ENCODE assay signal across 34 cellular contexts in the genomic region with DNA sequence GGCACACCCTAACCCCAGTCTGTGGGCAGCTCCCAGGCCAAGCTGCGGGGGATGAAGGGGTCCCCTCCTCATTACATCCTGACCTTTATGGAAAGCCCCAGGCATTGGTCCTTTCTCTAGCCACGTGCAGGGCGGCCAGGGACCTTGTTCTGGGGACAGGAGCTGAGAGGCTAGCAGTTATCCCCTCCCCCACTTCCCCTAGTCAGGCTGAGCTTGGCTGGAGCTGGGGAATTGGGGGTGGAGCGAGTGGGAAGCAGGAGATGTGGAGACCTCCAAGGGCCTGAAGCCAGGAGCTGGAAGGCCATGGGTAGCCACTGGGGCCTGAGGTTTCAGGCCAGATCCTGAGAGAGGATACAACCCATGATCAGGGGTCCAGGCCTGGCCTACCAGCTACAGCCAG.
"Had no signal": no experiment of that assay in that cellular context is flagged by ENCODE, and none has a peak within 500 bp of the region (broad histone marks: within the 10 kb centered on the region; RNA-seq: fewer than 3 reads in every experiment).

No MANE protein-coding gene starts in this region.

- H3K27me3 ChIP-seq: brain microvascular endothelial cell, MG63, Peyer's patch had no signal

- H3K4me1 Mint-ChIP-seq: activated CD4-positive, alpha-beta memory T cell treated with anti-CD3 and anti-CD28 coated beads, Interleukin-2, amount 10 ng/mL, durations not matched to agents 7 days and 5 days; activated CD8-positive, alpha-beta memory T cell treated with anti-CD3 and anti-CD28 coated beads, Interleukin-2, amount 10 ng/mL, durations not matched to agents 7 days and 5 days had no signal

- H3K9me3 ChIP-seq: MG63, Peyer's patch had no signal

- H3K9me3 Mint-ChIP-seq: activated CD4-positive, alpha-beta memory T cell treated with anti-CD3 and anti-CD28 coated beads, Interleukin-2, amount 10 ng/mL, durations not matched to agents 7 days and 5 days; activated naive CD8-positive, alpha-beta T cell treated with anti-CD3 and anti-CD28 coated beads for 36 hours had no signal

- H3K36me3 ChIP-seq: brain microvascular endothelial cell, MG63, WERI-Rb-1 had no signal

- DNase-seq: activated CD4-positive, alpha-beta memory T cell treated with anti-CD3 and anti-CD28 coated beads, Interleukin-2, amount 10 ng/mL, durations not matched to agents 7 days and 5 days; activated CD4-positive, alpha-beta T cell treated with anti-CD3 and anti-CD28 coated beads for 1 hour; activated CD4-positive, alpha-beta T cell treated with anti-CD3 and anti-CD28 coated beads for 48 hours; activated CD4-positive, CD25-positive, alpha-beta regulatory T cell; activated CD8-positive, alpha-beta memory T cell treated with anti-CD3 and anti-CD28 coated beads for 24 hours; activated CD8-positive, alpha-beta memory T cell treated with anti-CD3 and anti-CD28 coated beads, Interleukin-2, amount 10 ng/mL, durations not matched to agents 7 days and 5 days; activated CD8-positive, alpha-beta memory T cell treated with anti-CD3 and anti-CD28 coated beads, Interleukin-2, amount 50 U/mL, for 48 hours; activated effector memory CD4-positive, alpha-beta T cell treated with Interleukin-2 at 50 U/mL for 16 hours; activated naive CD4-positive, alpha-beta T cell treated with anti-CD3 and anti-CD28 coated beads, Interleukin-2, amount 50 U/mL, for 16 hours; activated naive CD8-positive, alpha-beta T cell treated with anti-CD3 and anti-CD28 coated beads for 36 hours; activated T-cell treated with anti-CD3 and anti-CD28 coated beads, Interleukin-2, amount 50 U/mL, for 48 hours; amniotic stem cell; aorta; brain microvascular endothelial cell; Kasumi-1; KG1; MG63; MV-4-11; NCI-H1092; NCI-H1436 treated with DMSO at 0.1 percent for 48 hours; NCI-H1694 treated with DMSO at 0.1 percent for 48 hours; NCI-H2029 treated with DMSO at 0.1 percent for 48 hours; NCI-H2107; NCI-H2171; NCI-H510A; NCI-H526; NCI-H748 treated with DMSO at 0.1 percent for 48 hours; NK-92 treated with Interleukin-12 subunit alpha and Interleukin-12 subunit beta, amount 100 ng/mL, for 24 hours; PC-3; Peyer's patch; RPMI8226; T1000; WERI-Rb-1 had no signal

- H3K27ac Mint-ChIP-seq: activated CD4-positive, alpha-beta memory T cell treated with anti-CD3 and anti-CD28 coated beads, Interleukin-2, amount 10 ng/mL, durations not matched to agents 7 days and 5 days; activated CD8-positive, alpha-beta memory T cell treated with anti-CD3 and anti-CD28 coated beads, Interleukin-2, amount 10 ng/mL, durations not matched to agents 7 days and 5 days; activated naive CD8-positive, alpha-beta T cell treated with anti-CD3 and anti-CD28 coated beads for 36 hours had no signal

- H3K27me3 Mint-ChIP-seq: activated CD4-positive, alpha-beta memory T cell treated with anti-CD3 and anti-CD28 coated beads, Interleukin-2, amount 10 ng/mL, durations not matched to agents 7 days and 5 days; activated CD8-positive, alpha-beta memory T cell treated with anti-CD3 and anti-CD28 coated beads, Interleukin-2, amount 10 ng/mL, durations not matched to agents 7 days and 5 days; activated naive CD8-positive, alpha-beta T cell treated with anti-CD3 and anti-CD28 coated beads for 36 hours had no signal

- H3K4me3 ChIP-seq: MG63, Peyer's patch, SK-N-MC had no signal

- H3K4me3 Mint-ChIP-seq: activated CD4-positive, alpha-beta memory T cell treated with anti-CD3 and anti-CD28 coated beads, Interleukin-2, amount 10 ng/mL, durations not matched to agents 7 days and 5 days; activated CD8-positive, alpha-beta memory T cell treated with anti-CD3 and anti-CD28 coated beads, Interleukin-2, amount 10 ng/mL, durations not matched to agents 7 days and 5 days; activated naive CD8-positive, alpha-beta T cell treated with anti-CD3 and anti-CD28 coated beads for 36 hours had no signal

- H3K4me1 ChIP-seq: Peyer's patch had no signal

- H3K27ac ChIP-seq: brain microvascular endothelial cell, Peyer's patch, SK-N-MC, WERI-Rb-1 had no signal

- ATAC-seq: activated CD8-positive, alpha-beta memory T cell treated with anti-CD3 and anti-CD28 coated beads, Interleukin-2, amount 10 ng/mL, durations not matched to agents 7 days and 5 days; PC-3 had no signal

- H3K36me3 Mint-ChIP-seq: activated CD8-positive, alpha-beta memory T cell treated with anti-CD3 and anti-CD28 coated beads, Interleukin-2, amount 10 ng/mL, durations not matched to agents 7 days and 5 days had no signal
